In the genomic region with DNA sequence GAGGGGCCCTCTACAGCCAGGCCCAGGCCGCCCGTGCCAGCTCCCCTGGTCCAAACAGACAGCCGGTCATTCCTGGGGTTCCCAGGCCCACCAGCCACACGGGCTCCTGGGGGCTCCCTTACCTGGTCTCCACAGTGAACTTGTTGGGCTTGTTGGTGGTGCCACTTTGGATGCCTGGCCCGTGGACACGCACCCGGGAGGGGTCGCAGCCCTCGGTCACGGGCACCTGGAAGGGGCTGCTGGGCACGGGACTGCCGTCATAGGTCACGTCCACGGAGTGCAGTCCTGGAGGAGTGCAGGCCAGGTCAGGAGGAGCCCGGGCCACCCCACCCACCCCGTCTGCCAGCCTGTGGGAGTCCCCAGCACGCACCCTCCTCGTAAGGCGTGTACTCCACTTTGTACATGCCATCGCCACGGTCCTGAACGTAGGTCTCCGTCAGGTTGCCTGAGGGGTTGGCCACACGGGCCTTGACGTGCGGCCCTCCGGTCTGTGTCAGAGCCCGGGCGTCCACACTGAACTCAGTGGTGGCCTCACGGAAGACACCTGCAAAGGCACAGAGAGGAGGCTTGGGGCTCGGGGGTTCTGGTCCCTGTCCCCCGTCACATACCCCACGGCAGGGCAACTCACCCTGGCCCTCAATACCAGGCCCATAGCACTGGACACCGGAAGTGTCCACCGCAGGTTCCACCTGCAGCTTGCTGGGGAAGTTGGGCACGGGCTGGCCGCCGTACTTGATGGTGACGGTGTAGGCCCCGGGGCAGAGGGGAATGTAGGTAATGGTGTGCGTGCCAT, we compare ENCODE assay signal across 1 cellular context.
TF ChIP-seq lines count a peak whose summit lies in the region.

No MANE protein-coding gene starts in this region.

TF ChIP-seq in K562, 482 proteins besides CTCF, POLR2A, EP300 and RAD21:
- TF ChIP-seq ILK (tag; IDR thresholded peaks at IDR 0.05; ENCODE audit: borderline replicate concordance, low read depth) (no peak), POLR2G (IDR thresholded peaks at IDR 0.05; ENCODE audit: low read depth, low read length) (peak; percentile 43; the same call in 1 of the 2 replicates), RBFOX2 (IDR thresholded peaks at IDR 0.05; ENCODE audit: low read depth, low read length) (peak; percentile 60)
